36 cellular contexts compared by ENCODE assay signal in the genomic region with DNA sequence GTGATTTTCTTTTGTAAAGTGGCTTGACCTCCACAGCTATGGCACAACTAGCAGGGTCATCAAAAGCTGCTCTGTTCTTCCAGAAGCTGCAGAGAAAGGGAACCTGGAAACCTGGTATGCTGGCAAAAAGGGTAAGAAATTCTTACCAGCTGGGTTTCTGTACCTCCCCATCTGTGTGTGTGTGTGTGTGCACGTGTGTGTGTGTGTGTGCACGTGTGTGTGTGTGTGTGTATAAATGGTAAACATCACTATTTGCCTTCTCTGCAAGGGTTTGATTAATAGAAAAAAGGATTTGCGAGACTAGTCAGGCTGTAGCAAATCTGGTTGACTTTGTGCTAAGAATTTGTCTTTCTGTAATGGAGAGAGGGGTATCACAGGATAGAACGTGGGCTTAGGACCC.
"Had no signal": no experiment of that assay in that cellular context is flagged by ENCODE, and none has a peak within 500 bp of the region (broad histone marks: within the 10 kb centered on the region; RNA-seq: fewer than 3 reads in every experiment).

No MANE protein-coding gene starts in this region.

- H3K9me3 ChIP-seq: adrenal gland, body of pancreas, breast epithelium, colonic mucosa had no signal

- H3K4me3 ChIP-seq: adrenal gland, body of pancreas, breast epithelium, colonic mucosa had no signal

- FAIRE-seq: astrocyte, TTC549 had no signal

- H3K27ac Mint-ChIP-seq: activated CD4-positive, alpha-beta memory T cell treated with anti-CD3 and anti-CD28 coated beads, Interleukin-2, amount 10 ng/mL, durations not matched to agents 7 days and 5 days; activated CD4-positive, alpha-beta T cell treated with anti-CD3 and anti-CD28 coated beads for 36 hours; activated CD4-positive, alpha-beta T cell treated with anti-CD3 and anti-CD28 coated beads, Interleukin-2, amount 10 ng/mL, durations not matched to agents 7 days and 5 days; activated CD8-positive, alpha-beta memory T cell treated with anti-CD3 and anti-CD28 coated beads, Interleukin-2, amount 10 ng/mL, durations not matched to agents 7 days and 5 days; activated CD8-positive, alpha-beta T cell treated with anti-CD3 and anti-CD28 coated beads, Interleukin-2, amount 10 ng/mL, durations not matched to agents 7 days and 5 days; activated naive CD8-positive, alpha-beta T cell treated with anti-CD3 and anti-CD28 coated beads for 36 hours; activated T-cell treated with anti-CD3 and anti-CD28 coated beads, Interleukin-2, amount 50 U/mL, for 24 hours; activated T-helper 2 cell treated with anti-CD3 and anti-CD28 coated beads, Interferon-gamma antibody, Interleukin-2, Interleukin-4, amounts not matched to agents 10 μg/mL and 5 μg/mL and 100 μg/mL, durations not matched to agents 14 hours and 24 hours and 36 hours; T-helper 2 cell treated with Interferon-gamma antibody and Interleukin-4, amounts not matched to agents 5 μg/mL and 100 μg/mL, for 36 hours had no signal

- H3K27me3 ChIP-seq: adrenal gland, body of pancreas, brain microvascular endothelial cell, breast epithelium, colonic mucosa had no signal

- H3K9me3 Mint-ChIP-seq: activated CD4-positive, alpha-beta memory T cell treated with anti-CD3 and anti-CD28 coated beads, Interleukin-2, amount 10 ng/mL, durations not matched to agents 7 days and 5 days; activated CD4-positive, alpha-beta T cell treated with anti-CD3 and anti-CD28 coated beads, Interleukin-2, amount 10 ng/mL, durations not matched to agents 7 days and 5 days; activated naive CD4-positive, alpha-beta T cell treated with anti-CD3 and anti-CD28 coated beads, Interleukin-2, amount 50 U/mL, for 72 hours; activated naive CD8-positive, alpha-beta T cell treated with anti-CD3 and anti-CD28 coated beads for 36 hours; activated T-cell treated with anti-CD3 and anti-CD28 coated beads, Interleukin-2, amount 50 U/mL, for 24 hours; activated T-helper 2 cell treated with anti-CD3 and anti-CD28 coated beads, Interferon-gamma antibody, Interleukin-2, Interleukin-4, amounts not matched to agents 10 μg/mL and 5 μg/mL and 100 μg/mL, durations not matched to agents 14 hours and 24 hours and 36 hours; central memory CD8-positive, alpha-beta T cell; T-helper 2 cell treated with Interferon-gamma antibody and Interleukin-4, amounts not matched to agents 5 μg/mL and 100 μg/mL, for 36 hours had no signal

- H3K4me3 Mint-ChIP-seq: activated CD4-positive, alpha-beta memory T cell treated with anti-CD3 and anti-CD28 coated beads, Interleukin-2, amount 10 ng/mL, durations not matched to agents 7 days and 5 days; activated CD4-positive, alpha-beta T cell treated with anti-CD3 and anti-CD28 coated beads for 36 hours; activated CD4-positive, alpha-beta T cell treated with anti-CD3 and anti-CD28 coated beads, Interleukin-2, amount 10 ng/mL, durations not matched to agents 7 days and 5 days; activated CD8-positive, alpha-beta memory T cell treated with anti-CD3 and anti-CD28 coated beads, Interleukin-2, amount 10 ng/mL, durations not matched to agents 7 days and 5 days; activated CD8-positive, alpha-beta T cell treated with anti-CD3 and anti-CD28 coated beads, Interleukin-2, amount 10 ng/mL, durations not matched to agents 7 days and 5 days; activated naive CD8-positive, alpha-beta T cell treated with anti-CD3 and anti-CD28 coated beads for 36 hours; activated T-cell treated with anti-CD3 and anti-CD28 coated beads, Interleukin-2, amount 50 U/mL, for 24 hours; central memory CD8-positive, alpha-beta T cell; T-helper 2 cell treated with Interferon-gamma antibody and Interleukin-4, amounts not matched to agents 5 μg/mL and 100 μg/mL, for 36 hours had no signal

- H3K4me1 ChIP-seq: breast epithelium, colonic mucosa had no signal

- H3K27me3 Mint-ChIP-seq: activated CD4-positive, alpha-beta memory T cell treated with anti-CD3 and anti-CD28 coated beads, Interleukin-2, amount 10 ng/mL, durations not matched to agents 7 days and 5 days; activated CD4-positive, alpha-beta T cell treated with anti-CD3 and anti-CD28 coated beads for 36 hours; activated CD4-positive, alpha-beta T cell treated with anti-CD3 and anti-CD28 coated beads, Interleukin-2, amount 10 ng/mL, durations not matched to agents 7 days and 5 days; activated CD8-positive, alpha-beta memory T cell treated with anti-CD3 and anti-CD28 coated beads, Interleukin-2, amount 10 ng/mL, durations not matched to agents 7 days and 5 days; activated T-cell treated with anti-CD3 and anti-CD28 coated beads, Interleukin-2, amount 50 U/mL, for 24 hours; central memory CD8-positive, alpha-beta T cell had no signal

- ATAC-seq: activated CD4-positive, alpha-beta T cell treated with anti-CD3 and anti-CD28 coated beads for 36 hours; activated CD4-positive, CD25-positive, alpha-beta regulatory T cell treated with anti-CD3 and anti-CD28 coated beads, Interleukin-2, amount 50 U/mL, for 24 hours; activated CD8-positive, alpha-beta memory T cell treated with anti-CD3 and anti-CD28 coated beads, Interleukin-2, amount 10 ng/mL, durations not matched to agents 7 days and 5 days; activated CD8-positive, alpha-beta T cell treated with anti-CD3 and anti-CD28 coated beads, Interleukin-2, amount 10 ng/mL, durations not matched to agents 7 days and 5 days; activated naive CD4-positive, alpha-beta T cell treated with anti-CD3 and anti-CD28 coated beads, Interleukin-2, amount 50 U/mL, for 72 hours; body of pancreas had no signal

- DNase-seq: activated CD4-positive, alpha-beta memory T cell treated with anti-CD3 and anti-CD28 coated beads, Interleukin-2, amount 10 ng/mL, durations not matched to agents 7 days and 5 days; activated CD4-positive, alpha-beta T cell treated with anti-CD3 and anti-CD28 coated beads for 1 hour; activated CD4-positive, alpha-beta T cell treated with anti-CD3 and anti-CD28 coated beads for 36 hours; activated CD4-positive, alpha-beta T cell treated with anti-CD3 and anti-CD28 coated beads for 48 hours; activated CD4-positive, alpha-beta T cell treated with anti-CD3 and anti-CD28 coated beads, Interleukin-2, amount 10 ng/mL, durations not matched to agents 7 days and 5 days; activated CD4-positive, alpha-beta T cell treated with anti-CD3 and anti-CD28 coated beads, Interleukin-2, amount 50 U/mL, for 48 hours; activated CD4-positive, CD25-positive, alpha-beta regulatory T cell; activated CD8-positive, alpha-beta memory T cell treated with anti-CD3 and anti-CD28 coated beads for 24 hours; activated CD8-positive, alpha-beta memory T cell treated with anti-CD3 and anti-CD28 coated beads, Interleukin-2, amount 10 ng/mL, durations not matched to agents 7 days and 5 days; activated CD8-positive, alpha-beta memory T cell treated with anti-CD3 and anti-CD28 coated beads, Interleukin-2, amount 50 U/mL, for 48 hours; activated CD8-positive, alpha-beta T cell treated with anti-CD3 and anti-CD28 coated beads, Interleukin-2, amount 10 ng/mL, durations not matched to agents 7 days and 5 days; activated effector memory CD4-positive, alpha-beta T cell treated with Interleukin-2 at 50 U/mL for 16 hours; activated gamma-delta T cell; activated naive CD4-positive, alpha-beta T cell treated with anti-CD3 and anti-CD28 coated beads, Interleukin-2, amount 50 U/mL, for 16 hours; activated naive CD4-positive, alpha-beta T cell treated with Interleukin-2 at 50 U/mL for 16 hours; activated naive CD8-positive, alpha-beta T cell treated with anti-CD3 and anti-CD28 coated beads for 36 hours; activated T-cell treated with anti-CD3 and anti-CD28 coated beads, Interleukin-2, amount 50 U/mL, for 24 hours; activated T-cell treated with anti-CD3 and anti-CD28 coated beads, Interleukin-2, amount 50 U/mL, for 48 hours; adrenal gland; amniotic stem cell; aorta; body of pancreas; brain microvascular endothelial cell; cerebellar nuclear complex; colonic mucosa; T-helper 2 cell; T-helper 9 cell had no signal

- H3K36me3 ChIP-seq: adrenal gland, brain microvascular endothelial cell, breast epithelium, colonic mucosa had no signal

- H3K27ac ChIP-seq: adrenal gland, body of pancreas, brain microvascular endothelial cell, breast epithelium, colonic mucosa, VCaP had no signal
